Comparison of ENCODE assay signal across 29 cellular contexts in genomic region chr19:58434217-58434616, GRCh38. TPM values are rescaled to one million over a fixed set of nuclear protein-coding genes. Genes with fewer than 3 reads are reported as not detected.
DNase-seq lines count a peak whose midpoint lies in the region; ATAC-seq and TF ChIP-seq lines count a peak whose summit lies in the region.
"Had no signal": no experiment of that assay in that cellular context is flagged by ENCODE, and none has a peak within 500 bp of the region (broad histone marks: within the 10 kb centered on the region; RNA-seq: fewer than 3 reads in every experiment).

No MANE protein-coding gene starts in this region.

- peak overlapping the region; percentile 66 for H3K4me3 ChIP-seq in endodermal cell (ENCODE audit: low read length)
- peak overlapping the region; percentile 28 for H3K4me3 ChIP-seq in mucosa of stomach (ENCODE audit: low read length)
- H3K4me3 ChIP-seq: psoas muscle, smooth muscle cell, stomach had no signal

- no peaks in the 10 kb centered on the region for H3K4me1 Mint-ChIP-seq in endodermal cell

- no peak overlapping the region for H3K27ac ChIP-seq in endodermal cell (ENCODE audit: low read depth, low read length)
- H3K27ac ChIP-seq: ascending aorta, psoas muscle, stomach had no signal

- H3K9ac ChIP-seq in endodermal cell (ENCODE audit: extremely low read depth, low read length, poor library complexity, severe bottlenecking) (no peak overlapping the region), mucosa of stomach (ENCODE audit: low read length) (no peak overlapping the region)

- H3K9me3 ChIP-seq in endodermal cell (ENCODE audit: control insufficient read depth, low read length) (peaks cover 99% of the 10 kb centered on the region), mucosa of stomach (ENCODE audit: control insufficient read depth, low read length) (peaks cover 55% of the 10 kb centered on the region)

- intact Hi-C loops in left cardiac atrium (cut with DNase I): no loop called here

- peaks cover 95% of the 10 kb centered on the region for H3K9me3 Mint-ChIP-seq in endodermal cell

- DNase-seq in Caki2 (ENCODE audit: low read depth) (peak; percentile 26), OCI-M1 (lab: John Stamatoyannopoulos, UW) (peak; percentile 28), endodermal cell (no peak), dermis blood vessel endothelial cell (no peak), left cardiac atrium (no peak), midbrain (lab: John Stamatoyannopoulos, UW) (no peak)
- DNase-seq: activated CD4-positive, alpha-beta T cell treated with anti-CD3 and anti-CD28 coated beads, Interleukin-2, amount 10 ng/mL, durations not matched to agents 7 days and 5 days; activated naive CD4-positive, alpha-beta T cell treated with anti-CD3 and anti-CD28 coated beads, Interleukin-2, amount 50 U/mL, for 16 hours; caudate nucleus; GOT3; head of caudate nucleus; mammary epithelial cell; NCI-H1092; NCI-H187; NCI-H524 treated with DMSO at 0.1 percent for 48 hours; psoas muscle; SHP77 treated with DMSO at 0.1 percent for 48 hours; stimulated activated CD4-positive, alpha-beta T cell treated with anti-CD3 and anti-CD28 coated beads, Interleukin-1b, Interleukin-23, amount 100 ng/mL, for 48 hours; stimulated activated CD8-positive, alpha-beta memory T cell treated with anti-CD3 and anti-CD28 coated beads, Interleukin-4, amount 100 ng/mL, for 48 hours; stomach; trophoblast cell had no signal

- ATAC-seq in left cardiac atrium: no peak
- no peak for ATAC-seq in HG03354 (IDR thresholded peaks at IDR 0.05; ENCODE audit: poor library complexity, severe bottlenecking, unreplicated experiment)
- ATAC-seq: Panc1, psoas muscle had no signal

- H3K4me1 ChIP-seq in endodermal cell (ENCODE audit: control insufficient read depth, insufficient read depth, low read length) (no peaks in the 10 kb centered on the region), mucosa of stomach (ENCODE audit: control insufficient read depth, insufficient read depth, low read length) (no peaks in the 10 kb centered on the region)

- no peak for TF ChIP-seq CTCF in endodermal cell (conservative IDR thresholded peaks at IDR 0.05)

- no peak overlapping the region for H3K4me3 Mint-ChIP-seq in endodermal cell
- H3K4me3 Mint-ChIP-seq: activated CD4-positive, alpha-beta T cell treated with anti-CD3 and anti-CD28 coated beads, Interleukin-2, amount 10 ng/mL, durations not matched to agents 7 days and 5 days had no signal

- whole genome bisulfite sequencing in endodermal cell (ENCODE audit: insufficient coverage in 1 of 2, insufficient read length in 1 of 2), 2 experiments: 98 to 100% methylated on average over 1 to 2 of the region's 2 CpGs

- in situ Hi-C loops in Caki2 (cut with HindIII; ENCODE audit: low pct_unique_long_range_greater_than_20kb, low sequenced_read_pairs): no loop called here

- peaks cover 18% of the 10 kb centered on the region for H3K27me3 Mint-ChIP-seq in endodermal cell (ENCODE audit: insufficient read depth)
- H3K27me3 Mint-ChIP-seq: activated CD4-positive, alpha-beta T cell treated with anti-CD3 and anti-CD28 coated beads, Interleukin-2, amount 10 ng/mL, durations not matched to agents 7 days and 5 days had no signal

- peaks cover 72% of the 10 kb centered on the region for H3K36me3 Mint-ChIP-seq in endodermal cell (ENCODE audit: low read depth)

- no peak overlapping the region for H3K27ac Mint-ChIP-seq in endodermal cell
- H3K27ac Mint-ChIP-seq: activated CD4-positive, alpha-beta T cell treated with anti-CD3 and anti-CD28 coated beads, Interleukin-2, amount 10 ng/mL, durations not matched to agents 7 days and 5 days had no signal

- H3K27me3 ChIP-seq in endodermal cell (ENCODE audit: control insufficient read depth, insufficient read depth, low read length, poor library complexity, severe bottlenecking) (no peaks in the 10 kb centered on the region), mucosa of stomach (ENCODE audit: control insufficient read depth, insufficient read depth, low read length) (no peaks in the 10 kb centered on the region)
- H3K27me3 ChIP-seq: ascending aorta, stomach had no signal

- H3K36me3 ChIP-seq in endodermal cell (ENCODE audit: control insufficient read depth, insufficient read depth, low read length): peaks cover 52% of the 10 kb centered on the region
- peaks cover 27% of the 10 kb centered on the region for H3K36me3 ChIP-seq in mucosa of stomach (ENCODE audit: control insufficient read depth, insufficient read depth, low read length)

RNA-seq across cellular contexts. Expression of gene ZNF132, which starts 5.7 kb away (rescaled TPM):
- total RNA-seq in Caki2 (2014; rRNA removed; shearing (Covaris generic); ENCODE audit: low replicate concordance): 4.9 and 7.8 TPM in 2 replicates
- total RNA-seq in endodermal cell (1 to 10 TPM in 1 of 2 donors, under 1 TPM in 1; 0.71 to 1.2 TPM), dermis blood vessel endothelial cell (7.5 and 7.6 TPM in 2 replicates), left cardiac atrium (1 to 10 TPM; 4.7 to 7.3 TPM)
- 3.3 TPM for polyA plus RNA-seq in endodermal cell (2013, experiment 1 of 2)
- 2.6 TPM for polyA plus RNA-seq in endodermal cell (2013, experiment 2 of 2)

RNA-seq across cellular contexts. Expression of gene ZNF324B, which starts 17.2 kb away (rescaled TPM):
- 6.2 and 8.3 TPM in 2 replicates for total RNA-seq in Caki2 (2014; rRNA removed; shearing (Covaris generic); ENCODE audit: low replicate concordance)
- total RNA-seq in endodermal cell (1 to 10 TPM; 5.4 to 6.0 TPM), dermis blood vessel endothelial cell (7.8 and 8.2 TPM in 2 replicates), left cardiac atrium (1 to 10 TPM; 3.9 to 4.7 TPM)
- polyA plus RNA-seq in endodermal cell (2013, experiment 1 of 2): 2.8 TPM
- polyA plus RNA-seq in endodermal cell (2013, experiment 2 of 2): 2.2 TPM

RNA-seq across cellular contexts. Expression of gene ZNF584, which starts 25.8 kb away (rescaled TPM):
- 15.2 and 24.6 TPM in 2 replicates for total RNA-seq in Caki2 (2014; rRNA removed; shearing (Covaris generic); ENCODE audit: low replicate concordance)
- total RNA-seq in endodermal cell (10 to 100 TPM; 10.3 to 14.8 TPM), dermis blood vessel endothelial cell (8.2 and 12.0 TPM in 2 replicates), left cardiac atrium (10 to 100 TPM; 13.2 to 25.0 TPM)
- 9.5 TPM for polyA plus RNA-seq in endodermal cell (2013, experiment 1 of 2)
- 10.8 TPM for polyA plus RNA-seq in endodermal cell (2013, experiment 2 of 2)

RNA-seq across cellular contexts. Expression of gene ZNF324, which starts 32.7 kb away (rescaled TPM):
- total RNA-seq in Caki2 (2014; rRNA removed; shearing (Covaris generic); ENCODE audit: low replicate concordance): 7.5 and 16.3 TPM in 2 replicates
- 1 to 10 TPM; 7.0 to 8.7 TPM for total RNA-seq in endodermal cell
- 5.2 TPM for polyA plus RNA-seq in endodermal cell (2013, experiment 1 of 2)
- polyA plus RNA-seq in endodermal cell (2013, experiment 2 of 2): 5.5 TPM
- 13.1 and 18.5 TPM in 2 replicates for total RNA-seq in dermis blood vessel endothelial cell
- total RNA-seq in left cardiac atrium: 1 to 10 TPM; 4.4 to 6.1 TPM

RNA-seq across cellular contexts. Expression of gene RNF225, which starts 38.8 kb away (rescaled TPM):
- not detected in 2 replicates for total RNA-seq in Caki2 (2014; rRNA removed; shearing (Covaris generic); ENCODE audit: low replicate concordance)
- under 1 TPM; 0.82 to 0.92 TPM for total RNA-seq in endodermal cell
- polyA plus RNA-seq in endodermal cell (2013, experiment 1 of 2): not detected
- not detected for polyA plus RNA-seq in endodermal cell (2013, experiment 2 of 2)
- total RNA-seq in dermis blood vessel endothelial cell: not detected in 2 replicates
- not detected for total RNA-seq in left cardiac atrium
- total RNA-seq: ascending aorta, dermis microvascular lymphatic vessel endothelial cell, myocyte, psoas muscle, smooth muscle cell, stomach had no signal
- polyA plus RNA-seq: BJ, mammary epithelial cell, psoas muscle had no signal

Comparison
In these comparisons a context has a peak if more than half of its experiments do, and no peak if none do; other contexts are left out.
1. DNase-seq: peak in Caki2 (single experiment) and OCI-M1 (single experiment); none in endodermal cell (single experiment), dermis blood vessel endothelial cell (single experiment), left cardiac atrium (single experiment) and midbrain (single experiment).